ENCODE assay signal across 1 cellular context in genomic region chr17:77528516-77529327, GRCh38.
TF ChIP-seq lines count a peak whose summit lies in the region.

No MANE protein-coding gene starts in this region.

TF ChIP-seq in H1, 55 proteins besides CTCF, POLR2A, EP300 and RAD21 (continued from another document):
- TF ChIP-seq SRF (IDR thresholded peaks at IDR 0.05; ENCODE audit: low read depth, low read length) (no peak), POLR2AphosphoS5 (IDR thresholded peaks at IDR 0.05; ENCODE audit: low read depth, low read length) (no peak), RBBP5 (IDR thresholded peaks at IDR 0.05; ENCODE audit: borderline replicate concordance, low read depth, low read length) (peak; percentile 86; the same call in 1 of the 2 replicates), SIX5 (IDR thresholded peaks at IDR 0.05; ENCODE audit: low read depth, low read length) (no peak), CHD7 (IDR thresholded peaks at IDR 0.05; ENCODE audit: insufficient replicate concordance, low read length) (no peak), SAP30 (IDR thresholded peaks at IDR 0.05; ENCODE audit: insufficient read depth, insufficient replicate concordance, low read length) (peak; percentile 59), TAF7 (optimal IDR thresholded peaks at IDR 0.05; ENCODE audit: borderline replicate concordance, low read depth, low read length) (no peak), KDM4A (IDR thresholded peaks at IDR 0.05; ENCODE audit: low read depth, low read length, severe bottlenecking) (peak; percentile 92), SP2 (IDR thresholded peaks at IDR 0.05; ENCODE audit: low read length) (no peak), TCF12 (IDR thresholded peaks at IDR 0.05; ENCODE audit: low read depth, low read length) (no peak), CTBP2 (IDR thresholded peaks at IDR 0.05; ENCODE audit: borderline replicate concordance, insufficient read depth, insufficient read length, low read length) (no peak), PHF8 (conservative IDR thresholded peaks at IDR 0.05; ENCODE audit: low read depth, low read length) (no peak)
- TF ChIP-seq, protein P1, sequence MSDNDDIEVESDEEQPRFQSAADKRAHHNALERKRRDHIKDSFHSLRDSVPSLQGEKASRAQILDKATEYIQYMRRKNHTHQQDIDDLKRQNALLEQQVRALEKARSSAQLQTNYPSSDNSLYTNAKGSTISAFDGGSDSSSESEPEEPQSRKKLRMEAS (IDR thresholded peaks at IDR 0.05) = peak; percentile 91
- TF ChIP-seq, protein P2, sequence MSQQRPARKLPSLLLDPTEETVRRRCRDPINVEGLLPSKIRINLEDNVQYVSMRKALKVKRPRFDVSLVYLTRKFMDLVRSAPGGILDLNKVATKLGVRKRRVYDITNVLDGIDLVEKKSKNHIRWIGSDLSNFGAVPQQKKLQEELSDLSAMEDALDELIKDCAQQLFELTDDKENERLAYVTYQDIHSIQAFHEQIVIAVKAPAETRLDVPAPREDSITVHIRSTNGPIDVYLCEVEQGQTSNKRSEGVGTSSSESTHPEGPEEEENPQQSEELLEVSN (IDR thresholded peaks at IDR 0.05) = peak; percentile 95
- TF ChIP-seq, protein P3, sequence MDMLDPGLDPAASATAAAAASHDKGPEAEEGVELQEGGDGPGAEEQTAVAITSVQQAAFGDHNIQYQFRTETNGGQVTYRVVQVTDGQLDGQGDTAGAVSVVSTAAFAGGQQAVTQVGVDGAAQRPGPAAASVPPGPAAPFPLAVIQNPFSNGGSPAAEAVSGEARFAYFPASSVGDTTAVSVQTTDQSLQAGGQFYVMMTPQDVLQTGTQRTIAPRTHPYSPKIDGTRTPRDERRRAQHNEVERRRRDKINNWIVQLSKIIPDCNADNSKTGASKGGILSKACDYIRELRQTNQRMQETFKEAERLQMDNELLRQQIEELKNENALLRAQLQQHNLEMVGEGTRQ (IDR thresholded peaks at IDR 0.05; ENCODE audit: low read length) = no peak
